21 cellular contexts compared by ENCODE assay signal in the genomic region with DNA sequence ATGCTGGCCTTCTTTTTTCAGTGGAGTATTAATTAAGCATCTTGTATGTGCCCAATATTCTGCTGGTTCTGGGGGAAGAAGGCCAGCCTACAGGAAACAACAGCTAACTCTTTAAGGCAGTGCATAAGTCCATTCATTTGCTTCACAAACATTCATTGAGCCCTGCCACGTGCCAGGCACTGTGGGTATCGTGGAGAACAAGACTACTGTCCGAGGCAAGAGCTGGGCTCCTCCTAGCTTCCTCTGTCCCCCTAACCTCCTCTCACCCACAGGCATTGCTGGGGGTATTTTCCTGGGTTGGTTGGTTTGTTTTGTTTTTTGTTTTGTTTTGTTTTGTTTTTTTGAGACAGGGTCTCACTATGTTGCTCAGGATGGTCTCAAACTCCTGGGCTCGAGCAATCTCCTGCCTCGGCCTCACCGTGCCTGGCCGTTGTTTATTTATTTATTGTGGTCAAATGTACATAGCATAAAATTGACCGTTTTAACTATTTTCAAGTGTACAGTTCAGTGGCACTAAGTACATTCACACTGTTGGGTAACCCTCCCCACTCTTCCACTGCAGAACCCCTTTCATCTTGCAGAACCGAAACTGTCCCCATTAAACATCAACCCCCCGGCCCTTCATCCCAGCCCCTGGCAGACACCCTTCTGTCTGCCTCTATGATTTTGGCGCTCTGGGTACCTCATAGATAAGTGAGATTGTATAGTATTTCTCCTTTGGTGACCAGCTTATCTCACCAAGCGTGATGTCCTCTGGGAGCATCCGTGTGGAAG. TPM values are rescaled to one million over a fixed set of nuclear protein-coding genes. Genes with fewer than 3 reads are reported as not detected.
A peak's percentile ranks its signal among the peaks of the same experiment; 100 is the strongest.
DNase-seq lines count a peak whose midpoint lies in the region; ATAC-seq and TF ChIP-seq lines count a peak whose summit lies in the region.
"Had no signal": no experiment of that assay in that cellular context is flagged by ENCODE, and none has a peak within 500 bp of the region (broad histone marks: within the 10 kb centered on the region; RNA-seq: fewer than 3 reads in every experiment).

No MANE protein-coding gene starts in this region.

- no peak for TF ChIP-seq CTCF in heart left ventricle (IDR thresholded peaks at IDR 0.05)
- TF ChIP-seq CTCF in nephron (IDR thresholded peaks at IDR 0.05; ENCODE audit: unreplicated experiment in 3 of 3): no peak
- no peak for TF ChIP-seq CTCF in uterus (IDR thresholded peaks at IDR 0.05)
- TF ChIP-seq CTCF in GM13976 (IDR thresholded peaks at IDR 0.05; ENCODE audit: borderline replicate concordance, control extremely low read depth, extremely low read depth, insufficient read depth, missing control alignments): no peak

- H3K4me1 ChIP-seq in heart left ventricle (peaks cover 16 to 71% (median 61%) of the 10 kb centered on the region in 12 donors), uterus (peaks cover 23 to 37% of the 10 kb centered on the region in 2 donors)

- no peak overlapping the region for H3K4me3 ChIP-seq in heart left ventricle
- H3K4me3 ChIP-seq in uterus: no peak overlapping the region
- H3K4me3 ChIP-seq: cardiac muscle cell, left lung, pancreas, tibial nerve had no signal

- intact Hi-C loops in Right ventricle myocardium inferior (cut with DNase I): loop anchor here (5.0 kb wide), 2 partner anchors 34 to 36 kb away; a partner anchor contains a TSS
- intact Hi-C loops in heart left ventricle (cut with DNase I): loop anchor here in 2 of 10 donors (5.0 kb wide), 2 partner anchors 34 to 41 kb away; a partner anchor contains a TSS
- intact Hi-C loops in uterus (cut with DNase I; ENCODE audit: low total_unique reads): no loop called here

- H3K9me3 Mint-ChIP-seq in central memory CD8-positive, alpha-beta T cell: no peaks in the 10 kb centered on the region
- no peaks in the 10 kb centered on the region for H3K9me3 Mint-ChIP-seq in nephron
- H3K9me3 Mint-ChIP-seq: activated naive CD4-positive, alpha-beta T cell treated with anti-CD3 and anti-CD28 coated beads, Interleukin-2, amount 50 U/mL, for 24 hours had no signal

- ATAC-seq in Right ventricle myocardium inferior: no peak
- no peak for ATAC-seq in heart left ventricle
- no peak for ATAC-seq in central memory CD8-positive, alpha-beta T cell (replicated peaks; ENCODE audit: extremely low read depth, poor library complexity, severe bottlenecking)
- no peak for ATAC-seq in HG03045 (IDR thresholded peaks at IDR 0.05; ENCODE audit: unreplicated experiment)
- ATAC-seq: left lung, Panc1, pancreas had no signal

- H3K27ac ChIP-seq in heart left ventricle: peak overlapping the region in 1 of 12 donors; percentile 6
- H3K27ac ChIP-seq in uterus: peak overlapping the region; percentile 88 to 92
- H3K27ac ChIP-seq: cardiac muscle cell, left lung had no signal

- H3K27me3 ChIP-seq in heart left ventricle (no peaks in the 10 kb centered on the region), uterus (no peaks in the 10 kb centered on the region)
- H3K27me3 ChIP-seq: cardiac muscle cell, pancreas, tibial nerve had no signal

- 85 to 91% (median 87%) methylated on average over 13 of the region's 13 CpGs for WGBS in heart left ventricle, 4 donors

- peaks cover 22% of the 10 kb centered on the region for H3K27me3 Mint-ChIP-seq in central memory CD8-positive, alpha-beta T cell
- H3K27me3 Mint-ChIP-seq in nephron (ENCODE audit: low read depth): no peaks in the 10 kb centered on the region
- H3K27me3 Mint-ChIP-seq: activated naive CD4-positive, alpha-beta T cell treated with anti-CD3 and anti-CD28 coated beads, Interleukin-2, amount 50 U/mL, for 24 hours had no signal

- no peaks in the 10 kb centered on the region for H3K36me3 Mint-ChIP-seq in central memory CD8-positive, alpha-beta T cell (ENCODE audit: insufficient read depth)
- H3K36me3 Mint-ChIP-seq in nephron (ENCODE audit: low read depth): no peaks in the 10 kb centered on the region
- H3K36me3 Mint-ChIP-seq: activated naive CD4-positive, alpha-beta T cell treated with anti-CD3 and anti-CD28 coated beads, Interleukin-2, amount 50 U/mL, for 24 hours; CD14-positive monocyte had no signal

- H3K4me1 Mint-ChIP-seq in central memory CD8-positive, alpha-beta T cell: peaks cover 11% of the 10 kb centered on the region
- peaks cover 54% of the 10 kb centered on the region for H3K4me1 Mint-ChIP-seq in nephron
- H3K4me1 Mint-ChIP-seq: activated naive CD4-positive, alpha-beta T cell treated with anti-CD3 and anti-CD28 coated beads, Interleukin-2, amount 50 U/mL, for 24 hours; CD14-positive monocyte had no signal

- TF ChIP-seq POLR2A in heart left ventricle (IDR thresholded peaks at IDR 0.05): no peak
- TF ChIP-seq POLR2A in uterus (IDR thresholded peaks at IDR 0.05): no peak

- in situ Hi-C loops in GM13976 (cut with MboI; ENCODE audit: low sequenced_read_pairs, unreplicated experiment): no loop called here

- H3K27ac Mint-ChIP-seq in central memory CD8-positive, alpha-beta T cell (ENCODE audit: low read depth): peak overlapping the region; percentile 10
- peak overlapping the region; percentile 23 to 93 (median 90) for H3K27ac Mint-ChIP-seq in nephron
- H3K27ac Mint-ChIP-seq: activated naive CD4-positive, alpha-beta T cell treated with anti-CD3 and anti-CD28 coated beads, Interleukin-2, amount 50 U/mL, for 24 hours; CD14-positive monocyte had no signal

- DNase-seq in Right ventricle myocardium inferior (ENCODE audit: missing footprints) (peak; percentile 30), heart left ventricle (no peak), uterus (no peak), GM13976 (ENCODE audit: low spot score) (no peak)
- DNase-seq in central memory CD8-positive, alpha-beta T cell (ENCODE audit: low spot score in 2 of 2): no peak
- no peak for DNase-seq in stimulated activated CD4-positive, alpha-beta T cell treated with anti-CD3 and anti-CD28 coated beads, Interleukin-4, amount 100 ng/mL, for 24 hours
- DNase-seq: 8988T; activated CD4-positive, alpha-beta T cell treated with anti-CD3 and anti-CD28 coated beads, Interleukin-2, amount 50 U/mL, for 48 hours; activated T-cell treated with anti-CD3 and anti-CD28 coated beads, Interleukin-2, amount 50 U/mL, for 1 hour; DMS79 treated with DMSO at 0.1 percent for 48 hours; left lung; NCI-H1436 treated with DMSO at 0.1 percent for 48 hours; NCI-H82 had no signal

- H3K36me3 ChIP-seq in heart left ventricle (no peaks in the 10 kb centered on the region), uterus (no peaks in the 10 kb centered on the region)
- H3K36me3 ChIP-seq: cardiac muscle cell, left lung, pancreas, tibial nerve had no signal

- H3K9me3 ChIP-seq in heart left ventricle: no peaks in the 10 kb centered on the region
- H3K9me3 ChIP-seq in uterus: no peaks in the 10 kb centered on the region
- H3K9me3 ChIP-seq: left lung, pancreas, tibial nerve had no signal

- no peak overlapping the region for H3K4me3 Mint-ChIP-seq in central memory CD8-positive, alpha-beta T cell
- peak overlapping the region in 1 of 3 experiments; percentile 25 for H3K4me3 Mint-ChIP-seq in nephron
- H3K4me3 Mint-ChIP-seq: activated naive CD4-positive, alpha-beta T cell treated with anti-CD3 and anti-CD28 coated beads, Interleukin-2, amount 50 U/mL, for 24 hours; CD14-positive monocyte had no signal

RNA-seq across cellular contexts. Expression of a gene that starts 32.6 kb away (rescaled TPM):
- total RNA-seq in Right ventricle myocardium inferior (18.1 TPM), heart left ventricle (10 to 100 TPM; 12.0 to 51.3 (median 25.0) TPM), uterus (10 to 100 TPM; 12.3 to 44.7 (median 28.1) TPM)
- polyA plus RNA-seq in heart left ventricle: 10 to 100 TPM in 1 of 2 donors, 1 to 10 TPM in 1; 8.1 to 30.4 TPM
- polyA plus RNA-seq: CD14-positive monocyte had no signal
